ENCODE assay signal across 19 cellular contexts in the genomic region with DNA sequence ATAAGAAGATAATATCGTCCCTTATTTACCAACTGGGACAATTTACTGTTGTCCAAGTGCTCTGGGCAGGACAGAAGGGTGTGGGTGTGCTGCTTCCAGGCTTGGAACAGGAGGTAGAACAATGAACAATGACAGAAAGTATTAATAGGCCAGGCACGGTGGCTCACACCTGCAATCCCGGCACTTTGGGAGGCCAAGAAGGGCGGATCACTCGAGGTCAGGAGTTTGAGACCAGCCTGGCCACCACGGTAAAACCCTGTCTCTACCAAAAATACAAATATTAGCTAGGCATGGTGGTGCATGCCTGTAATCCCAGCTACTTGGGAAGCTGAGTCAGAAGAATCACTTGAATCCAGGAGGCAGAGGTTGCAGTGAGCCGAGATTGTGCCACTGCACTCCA. TPM values are rescaled to one million over a fixed set of nuclear protein-coding genes. Genes with fewer than 3 reads are reported as not detected.
DNase-seq lines count a peak whose midpoint lies in the region; ATAC-seq and TF ChIP-seq lines count a peak whose summit lies in the region.
"Had no signal": no experiment of that assay in that cellular context is flagged by ENCODE, and none has a peak within 500 bp of the region (broad histone marks: within the 10 kb centered on the region; RNA-seq: fewer than 3 reads in every experiment).

No MANE protein-coding gene starts in this region.

- no peaks in the 10 kb centered on the region for H3K36me3 Mint-ChIP-seq in CD8-positive, alpha-beta T cell
- H3K36me3 Mint-ChIP-seq: CD8-positive, alpha-beta memory T cell had no signal

- no peak for TF ChIP-seq CTCF in HEK293 (tag by site-specific recombination; IDR thresholded peaks at IDR 0.05)
- no peak for TF ChIP-seq CTCF in colonic mucosa (IDR thresholded peaks at IDR 0.05)
- no peak for TF ChIP-seq CTCF in left lung (IDR thresholded peaks at IDR 0.05)
- no peak for TF ChIP-seq CTCF in stomach (IDR thresholded peaks at IDR 0.05)
- TF ChIP-seq CTCF in CD8-positive, alpha-beta T cell (IDR thresholded peaks at IDR 0.05): no peak

- H2BK5ac ChIP-seq in mesendoderm (ENCODE audit: low read length): no peak overlapping the region

- H4K8ac ChIP-seq in mesendoderm (ENCODE audit: low read depth, low read length): no peak overlapping the region

- no peak overlapping the region for H3K27ac Mint-ChIP-seq in CD8-positive, alpha-beta T cell
- H3K27ac Mint-ChIP-seq: activated CD4-positive, alpha-beta memory T cell treated with anti-CD3 and anti-CD28 coated beads, Interleukin-2, amount 10 ng/mL, durations not matched to agents 7 days and 5 days; CD8-positive, alpha-beta memory T cell; stimulated activated naive CD8-positive, alpha-beta T cell treated with anti-CD3 and anti-CD28 coated beads, Interleukin-15, Interleukin-2, amounts not matched to agents 100 ng/mL and 50 ng/mL, for 24 hours had no signal

- no peak for TF ChIP-seq POLR2A in stomach (IDR thresholded peaks at IDR 0.05)

- intact Hi-C loops in colonic mucosa (cut with DNase I) (no loop called here), left lung (cut with DNase I) (no loop called here), stomach (cut with DNase I; ENCODE audit: low total_unique reads) (no loop called here)
- intact Hi-C loops in CD8-positive, alpha-beta T cell (cut with DNase I, micrococcal nuclease): no loop called here

- WGBS in stomach, 5 donors: 56 to 79% (median 60%) methylated on average over 7 of the region's 7 CpGs
- no CpG with 5 or more reads among the region's 7 CpGs for WGBS in mesendoderm (ENCODE audit: extremely low coverage, insufficient coverage, low lambda C conversion rate)

- no peak overlapping the region for H3K4me3 Mint-ChIP-seq in CD8-positive, alpha-beta T cell
- H3K4me3 Mint-ChIP-seq: CD8-positive, alpha-beta memory T cell; stimulated activated naive CD8-positive, alpha-beta T cell treated with anti-CD3 and anti-CD28 coated beads, Interleukin-15, Interleukin-2, amounts not matched to agents 100 ng/mL and 50 ng/mL, for 24 hours had no signal

- H3K4ac ChIP-seq in mesendoderm (ENCODE audit: low read depth, low read length): no peak overlapping the region

- H3K4me1 ChIP-seq in HEK293 (ENCODE audit: control insufficient read depth, insufficient read depth, low read length): peaks cover 3% of the 10 kb centered on the region; the same call in 1 of the 2 replicates
- H3K4me1 ChIP-seq in colonic mucosa: no peaks in the 10 kb centered on the region
- H3K4me1 ChIP-seq in left lung: peaks cover 0 to 19% of the 10 kb centered on the region in 2 donors
- H3K4me1 ChIP-seq in stomach: peaks cover 14 to 48% (median 39%) of the 10 kb centered on the region in 4 donors
- no peaks in the 10 kb centered on the region for H3K4me1 ChIP-seq in CD8-positive, alpha-beta T cell (ENCODE audit: insufficient read depth, low read length)
- no peaks in the 10 kb centered on the region for H3K4me1 ChIP-seq in mesendoderm (ENCODE audit: control insufficient read depth, low read depth, low read length)
- H3K4me1 ChIP-seq: parathyroid adenoma had no signal

- H3K27me3 ChIP-seq in colonic mucosa (no peaks in the 10 kb centered on the region), left lung (no peaks in the 10 kb centered on the region), stomach (no peaks in the 10 kb centered on the region), mesendoderm (ENCODE audit: insufficient read depth, low read length, poor library complexity) (no peaks in the 10 kb centered on the region)
- H3K27me3 ChIP-seq in CD8-positive, alpha-beta T cell (ENCODE audit: insufficient read depth, low read length): no peaks in the 10 kb centered on the region

- H4K5ac ChIP-seq in mesendoderm (ENCODE audit: low read length): no peak overlapping the region

- no peaks in the 10 kb centered on the region for H3K4me1 Mint-ChIP-seq in CD8-positive, alpha-beta T cell (ENCODE audit: low read depth)
- H3K4me1 Mint-ChIP-seq: CD8-positive, alpha-beta memory T cell had no signal

- no peak overlapping the region for H2BK15ac ChIP-seq in mesendoderm (replicated peaks; ENCODE audit: low read depth)

- H3K79me2 ChIP-seq in mesendoderm (ENCODE audit: control insufficient read depth, insufficient read depth, low read length): no peaks in the 10 kb centered on the region
- H3K79me2 ChIP-seq: parathyroid adenoma had no signal

- H3K36me3 ChIP-seq in HEK293 (ENCODE audit: control insufficient read depth in 2 of 2, insufficient read depth in 1 of 2, low read length in 2 of 2) (no peaks in the 10 kb centered on the region), colonic mucosa (no peaks in the 10 kb centered on the region), left lung (no peaks in the 10 kb centered on the region), stomach (no peaks in the 10 kb centered on the region), mesendoderm (ENCODE audit: control insufficient read depth, insufficient read depth, low read length) (no peaks in the 10 kb centered on the region)
- H3K36me3 ChIP-seq in CD8-positive, alpha-beta T cell (ENCODE audit: insufficient read depth, low read length): no peaks in the 10 kb centered on the region

- H3K79me1 ChIP-seq in mesendoderm (ENCODE audit: low read length): no peaks in the 10 kb centered on the region

- H3K4me2 ChIP-seq in mesendoderm (ENCODE audit: low read length): no peak overlapping the region

- H3K4me3 ChIP-seq in HEK293 (ENCODE audit: low read depth, low read length) (no peak overlapping the region), colonic mucosa (no peak overlapping the region), left lung (peak overlapping the region in 1 of 2 donors; percentile 47), stomach (peak overlapping the region in 1 of 4 donors; percentile 55), mesendoderm (ENCODE audit: low read length) (no peak overlapping the region)
- H3K4me3 ChIP-seq in CD8-positive, alpha-beta T cell (ENCODE audit: low read depth, low read length): no peak overlapping the region

- no peak for TF ChIP-seq EP300 in stomach (IDR thresholded peaks at IDR 0.05)

- CTCF ChIA-PET in HEK293 (lab: Yijun Ruan, JAX): interaction anchor here (0.6 to 1.6 kb wide), 3 partner anchors 16 to 173 kb away, joined by 3 to 4 read pairs (median 3); no protein-coding TSS in a partner anchor
- CTCF ChIA-PET in CD8-positive, alpha-beta T cell (lab: Charles Lee): interaction anchor here (0.8 to 2.2 kb wide), 4 partner anchors 10 to 23 kb away, joined by 3 to 10 read pairs (median 4); no protein-coding TSS in a partner anchor

- no peaks in the 10 kb centered on the region for H3K9me3 Mint-ChIP-seq in CD8-positive, alpha-beta T cell
- H3K9me3 Mint-ChIP-seq: activated CD4-positive, alpha-beta memory T cell treated with anti-CD3 and anti-CD28 coated beads, Interleukin-2, amount 10 ng/mL, durations not matched to agents 7 days and 5 days; activated T-cell treated with anti-CD3 and anti-CD28 coated beads, Interleukin-2, amount 50 U/mL, for 4 hours; CD8-positive, alpha-beta memory T cell; naive thymus-derived CD4-positive, alpha-beta T cell; stimulated activated naive CD8-positive, alpha-beta T cell treated with anti-CD3 and anti-CD28 coated beads, Interleukin-15, Interleukin-2, amounts not matched to agents 100 ng/mL and 50 ng/mL, for 24 hours had no signal

- no peak overlapping the region for H2BK120ac ChIP-seq in mesendoderm (ENCODE audit: low read depth, low read length)

- H3K56ac ChIP-seq in mesendoderm (ENCODE audit: low read length): no peak overlapping the region

- ATAC-seq in left lung: no peak
- no peak for ATAC-seq in CD8-positive, alpha-beta T cell
- ATAC-seq: activated T-cell treated with anti-CD3 and anti-CD28 coated beads, Interleukin-2, amount 50 U/mL, for 4 hours; naive thymus-derived CD4-positive, alpha-beta T cell had no signal

- peak overlapping the region in 1 of 2 donors; percentile 43 for H3K9ac ChIP-seq in colonic mucosa (ENCODE audit: low read depth in 2 of 2, low read length in 2 of 2)
- H3K9ac ChIP-seq in mesendoderm (ENCODE audit: low read length): no peak overlapping the region
- H3K9ac ChIP-seq: parathyroid adenoma had no signal

- no peaks in the 10 kb centered on the region for H3K9me3 ChIP-seq in HEK293 (ENCODE audit: control insufficient read depth, insufficient read depth, low read depth, low read length)
- H3K9me3 ChIP-seq in colonic mucosa: no peaks in the 10 kb centered on the region
- no peaks in the 10 kb centered on the region for H3K9me3 ChIP-seq in left lung
- no peaks in the 10 kb centered on the region for H3K9me3 ChIP-seq in stomach
- no peaks in the 10 kb centered on the region for H3K9me3 ChIP-seq in CD8-positive, alpha-beta T cell (ENCODE audit: low read length)

- DNase-seq in colonic mucosa (no peak), left lung (no peak), stomach (peak; percentile 14), mesendoderm (no peak)
- DNase-seq in CD8-positive, alpha-beta T cell: no peak
- no peak for DNase-seq in activated CD4-positive, CD25-positive, alpha-beta regulatory T cell (lab: John Stamatoyannopoulos, UW)
- DNase-seq: activated CD4-positive, alpha-beta memory T cell treated with anti-CD3 and anti-CD28 coated beads, Interleukin-2, amount 10 ng/mL, durations not matched to agents 7 days and 5 days; activated naive CD4-positive, alpha-beta T cell treated with anti-CD3 and anti-CD28 coated beads, Interleukin-2, amount 50 U/mL, for 16 hours; activated T-cell treated with anti-CD3 and anti-CD28 coated beads, Interleukin-2, amount 50 U/mL, for 4 hours; CD8-positive, alpha-beta memory T cell; DMS79; naive thymus-derived CD4-positive, alpha-beta T cell; NCI-H1417; stimulated activated CD4-positive, alpha-beta T cell treated with anti-CD3 and anti-CD28 coated beads, Interleukin-2, amount 100 ng/mL, for 48 hours; T-helper 2 cell had no signal

- H3K27me3 Mint-ChIP-seq in CD8-positive, alpha-beta T cell (ENCODE audit: low read depth): peaks cover 33% of the 10 kb centered on the region

- POLR2A ChIA-PET in HEK293 (lab: Yijun Ruan, JAX): no interaction called here
- POLR2A ChIA-PET in CD8-positive, alpha-beta T cell (lab: Charles Lee): no interaction called here

- no peak overlapping the region for H3K23ac ChIP-seq in mesendoderm (ENCODE audit: low read length)

- H3K27ac ChIP-seq in HEK293 (ENCODE audit: extremely low read depth, low read depth, low read length): no peak overlapping the region
- H3K27ac ChIP-seq in colonic mucosa: peak overlapping the region; percentile 54
- H3K27ac ChIP-seq in left lung: peak overlapping the region; percentile 28 to 81
- peak overlapping the region in 4 of 5 donors; percentile 26 to 93 (median 72) for H3K27ac ChIP-seq in stomach
- no peak overlapping the region for H3K27ac ChIP-seq in CD8-positive, alpha-beta T cell (ENCODE audit: low read depth, low read length)
- H3K27ac ChIP-seq in mesendoderm (ENCODE audit: low read depth, low read length): no peak overlapping the region
- H3K27ac ChIP-seq: parathyroid adenoma, VCaP had no signal

- no peak overlapping the region for H3K18ac ChIP-seq in mesendoderm (ENCODE audit: low read length)

- no peak overlapping the region for H2AK5ac ChIP-seq in mesendoderm (ENCODE audit: low read length)

RNA-seq across cellular contexts. Expression of a gene that starts 2.5 kb away (rescaled TPM):
- total RNA-seq in colonic mucosa (100 to 1,000 TPM; 219 to 709 TPM), left lung (100 to 1,000 TPM; 278 to 394 TPM), stomach (100 to 1,000 TPM in 3 of 5 donors, 10 to 100 TPM in 2; 12.9 to 276 (median 118) TPM)
- 1,000 to 10,000 TPM in 1 of 3 donors, 100 to 1,000 TPM in 2; 292 to 1,115 (median 874) TPM for polyA plus RNA-seq in stomach
- total RNA-seq in CD8-positive, alpha-beta T cell: under 1 TPM; 0.92 to 0.95 TPM
- 0.67 TPM for polyA plus RNA-seq in mesendoderm (2013, experiment 1 of 2)
- 0.64 TPM for polyA plus RNA-seq in mesendoderm (2013, experiment 2 of 2)

RNA-seq across cellular contexts. Expression of a gene that starts 16.3 kb away (rescaled TPM):
- total RNA-seq in colonic mucosa (10 to 100 TPM; 27.6 to 51.4 TPM), left lung (10 to 100 TPM; 37.9 to 59.3 TPM), stomach (10 to 100 TPM in 3 of 5 donors, 1 to 10 TPM in 2; 4.9 to 61.7 (median 24.8) TPM)
- polyA plus RNA-seq in stomach: 100 to 1,000 TPM in 2 of 3 donors, 10 to 100 TPM in 1; 87.8 to 133 (median 103) TPM
- total RNA-seq in CD8-positive, alpha-beta T cell: 10 to 100 TPM; 13.3 to 16.4 TPM
- polyA plus RNA-seq in mesendoderm (2013, experiment 1 of 2): 10.3 TPM
- polyA plus RNA-seq in mesendoderm (2013, experiment 2 of 2): 11.9 TPM

RNA-seq across cellular contexts. Expression of a gene that starts 32.0 kb away (rescaled TPM):
- total RNA-seq in colonic mucosa (10 to 100 TPM; 15.8 to 27.4 TPM), left lung (10 to 100 TPM; 20.3 to 23.8 TPM), stomach (10 to 100 TPM in 2 of 5 donors, 1 to 10 TPM in 2, not detected in 1; 1.6 to 17.1 (median 9.3) TPM)
- polyA plus RNA-seq in stomach: 10 to 100 TPM in 2 of 3 donors, 1 to 10 TPM in 1; 9.9 to 33.7 (median 23.5) TPM
- total RNA-seq in CD8-positive, alpha-beta T cell: 10 to 100 TPM in 1 of 2 experiments, 1 to 10 TPM in 1; 8.4 to 13.4 TPM
- polyA plus RNA-seq in mesendoderm (2013, experiment 1 of 2): 14.1 TPM
- 14.6 TPM for polyA plus RNA-seq in mesendoderm (2013, experiment 2 of 2)

RNA-seq across cellular contexts. Expression of a gene that starts 32.1 kb away (rescaled TPM):
- total RNA-seq in colonic mucosa (100 to 1,000 TPM; 110 to 142 TPM), left lung (100 to 1,000 TPM; 142 to 148 TPM), stomach (100 to 1,000 TPM in 2 of 5 donors, 10 to 100 TPM in 3; 39.1 to 236 (median 84.4) TPM)
- polyA plus RNA-seq in stomach: 10 to 100 TPM; 47.4 to 73.8 (median 61.2) TPM
- total RNA-seq in CD8-positive, alpha-beta T cell: 100 to 1,000 TPM; 769 to 779 TPM
- 181 TPM for polyA plus RNA-seq in mesendoderm (2013, experiment 1 of 2)
- 186 TPM for polyA plus RNA-seq in mesendoderm (2013, experiment 2 of 2)

Comparison
In these comparisons a context has a peak if more than half of its experiments do, and no peak if none do; other contexts are left out.
1. H3K27ac ChIP-seq: peak in colonic mucosa (single experiment), left lung (2 of 2) and stomach (4 of 5); none in HEK293 (single experiment), CD8-positive, alpha-beta T cell (single experiment) and mesendoderm (single experiment).
2. RNA of a gene that starts 2.5 kb away (total RNA-seq): 219 to 709 TPM in colonic mucosa, 278 to 394 TPM in left lung and 12.9 to 276 TPM in stomach; 0.92 to 0.95 TPM in CD8-positive, alpha-beta T cell; every median in the first group is over 4 times any median in the second.